ENCODE assay signal across 19 cellular contexts in the genomic region with DNA sequence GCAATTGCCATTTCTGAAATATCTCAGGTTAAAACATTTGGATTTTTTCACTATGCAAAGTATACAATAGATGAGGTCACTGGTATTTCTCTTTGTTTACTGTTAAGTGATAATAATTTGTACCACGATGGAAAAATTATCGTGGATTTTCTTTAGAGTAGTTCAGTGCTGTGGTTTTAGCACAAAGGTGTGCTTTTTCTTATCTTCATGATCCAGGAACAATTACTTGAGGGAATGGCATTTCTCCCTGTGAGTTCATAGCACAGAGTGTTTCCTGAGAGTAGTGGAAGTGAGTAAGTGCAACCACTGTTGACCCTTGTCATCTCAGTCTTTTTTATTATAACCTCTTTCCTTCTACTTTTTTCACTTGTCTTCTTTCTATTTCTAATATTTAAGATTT.
A peak's percentile ranks its signal among the peaks of the same experiment; 100 is the strongest.
DNase-seq lines count a peak whose midpoint lies in the region; FAIRE-seq and TF ChIP-seq lines count a peak whose summit lies in the region.
"Had no signal": no experiment of that assay in that cellular context is flagged by ENCODE, and none has a peak within 500 bp of the region (broad histone marks: within the 10 kb centered on the region; RNA-seq: fewer than 3 reads in every experiment).

No MANE protein-coding gene starts in this region.

- H3K27me3 Mint-ChIP-seq in glutamatergic neuron (ENCODE audit: unreplicated experiment) = no peaks in the 10 kb centered on the region

- peak overlapping the region in 3 of 4 donors; percentile 15 to 43 (median 39) for H3K27ac ChIP-seq in sigmoid colon
- peak overlapping the region in 1 of 2 donors; percentile 20 for H3K27ac ChIP-seq in ascending aorta
- H3K27ac ChIP-seq: BLaER1, prostate gland, SJCRH30 had no signal

- DNase-seq in H54 (ENCODE audit: insufficient read length, low spot score) (no peak), astrocyte of the hippocampus (ENCODE audit: low read depth, low spot score) (peak; percentile 29), kidney glomerular epithelial cell (lab: John Stamatoyannopoulos, UW) (peak; percentile 20), sigmoid colon (no peak), glutamatergic neuron (no peak), ascending aorta (ENCODE audit: low spot score in 2 of 2) (no peak)
- DNase-seq in activated CD4-positive, CD25-positive, alpha-beta regulatory T cell treated with anti-CD3 and anti-CD28 coated beads, Interleukin-2, amount 50 U/mL, for 72 hours = no peak
- no peak for DNase-seq in activated CD4-positive, alpha-beta T cell treated with anti-CD3 and anti-CD28 coated beads, Interleukin-2, amount 50 U/mL, for 48 hours
- DNase-seq: Karpas-422; NCI-H1930; NCI-H82; SJCRH30; stimulated activated CD4-positive, alpha-beta T cell treated with anti-CD3 and anti-CD28 coated beads, Interleukin-4, amount 100 ng/mL, for 4 hours; stimulated activated naive CD4-positive, alpha-beta T cell had no signal

- peak; percentile 30 for FAIRE-seq in H54 (lab: Jason Lieb, UNC)
- FAIRE-seq: colon, TTC549 had no signal

- H3K27ac Mint-ChIP-seq in glutamatergic neuron (ENCODE audit: unreplicated experiment) = no peak overlapping the region
- H3K27ac Mint-ChIP-seq: activated naive CD4-positive, alpha-beta T cell treated with anti-CD3 and anti-CD28 coated beads, Interleukin-2, amount 50 U/mL, for 24 hours had no signal

- H3K9me3 ChIP-seq in sigmoid colon (no peaks in the 10 kb centered on the region), ascending aorta (no peaks in the 10 kb centered on the region)
- H3K9me3 ChIP-seq: BLaER1, prostate gland, SJCRH30 had no signal

- H3K9me3 Mint-ChIP-seq in glutamatergic neuron (ENCODE audit: unreplicated experiment) = no peaks in the 10 kb centered on the region
- H3K9me3 Mint-ChIP-seq: activated naive CD4-positive, alpha-beta T cell treated with anti-CD3 and anti-CD28 coated beads, Interleukin-2, amount 50 U/mL, for 24 hours had no signal

- TF ChIP-seq POLR2A in H54 (IDR thresholded peaks at IDR 0.05; ENCODE audit: low read depth, low read length) (no peak), sigmoid colon (IDR thresholded peaks at IDR 0.05) (no peak)

- TF ChIP-seq CTCF in sigmoid colon (IDR thresholded peaks at IDR 0.05) (no peak), glutamatergic neuron (IDR thresholded peaks at IDR 0.05; ENCODE audit: partially characterized antibody, unreplicated experiment) (no peak), ascending aorta (IDR thresholded peaks at IDR 0.05) (no peak)

- H3K4me1 ChIP-seq in sigmoid colon (no peaks in the 10 kb centered on the region), ascending aorta (no peaks in the 10 kb centered on the region)
- H3K4me1 ChIP-seq: prostate gland had no signal

- H3K36me3 Mint-ChIP-seq in glutamatergic neuron (ENCODE audit: unreplicated experiment) = no peaks in the 10 kb centered on the region
- H3K36me3 Mint-ChIP-seq: activated naive CD4-positive, alpha-beta T cell treated with anti-CD3 and anti-CD28 coated beads, Interleukin-2, amount 50 U/mL, for 24 hours had no signal

- TF ChIP-seq EP300 in sigmoid colon (IDR thresholded peaks at IDR 0.05) = no peak

- no peaks in the 10 kb centered on the region for H3K27me3 ChIP-seq in sigmoid colon
- no peaks in the 10 kb centered on the region for H3K27me3 ChIP-seq in ascending aorta
- H3K27me3 ChIP-seq: BLaER1, SJCRH30 had no signal

- H3K36me3 ChIP-seq in sigmoid colon (no peaks in the 10 kb centered on the region), ascending aorta (no peaks in the 10 kb centered on the region)
- H3K36me3 ChIP-seq: BLaER1, prostate gland, SJCRH30 had no signal

- peaks cover 4% of the 10 kb centered on the region for H3K4me1 Mint-ChIP-seq in glutamatergic neuron (ENCODE audit: low read depth, unreplicated experiment)
- H3K4me1 Mint-ChIP-seq: activated naive CD4-positive, alpha-beta T cell treated with anti-CD3 and anti-CD28 coated beads, Interleukin-2, amount 50 U/mL, for 24 hours had no signal

- H3K4me3 Mint-ChIP-seq in glutamatergic neuron (ENCODE audit: unreplicated experiment) = no peak overlapping the region
- H3K4me3 Mint-ChIP-seq: activated naive CD4-positive, alpha-beta T cell treated with anti-CD3 and anti-CD28 coated beads, Interleukin-2, amount 50 U/mL, for 24 hours had no signal

- H3K4me3 ChIP-seq in sigmoid colon = peak overlapping the region in 1 of 4 donors; percentile 13
- peak overlapping the region in 1 of 2 donors; percentile 17 for H3K4me3 ChIP-seq in ascending aorta
- H3K4me3 ChIP-seq: BLaER1, prostate gland, SJCRH30 had no signal

- WGBS in sigmoid colon, 2 donors = 6 to 12% methylated on average over 2 of the region's 2 CpGs

- intact Hi-C loops in sigmoid colon (cut with DNase I) = no loop called here
- intact Hi-C loops in ascending aorta (cut with DNase I) = no loop called here

Comparison
In these comparisons a context has a peak if more than half of its experiments do, and no peak if none do; other contexts are left out.
1. DNase-seq: peak in astrocyte of the hippocampus (single experiment) and kidney glomerular epithelial cell (single experiment); none in H54 (single experiment), sigmoid colon (single experiment), activated CD4-positive, CD25-positive, alpha-beta regulatory T cell treated with anti-CD3 and anti-CD28 coated beads, Interleukin-2, amount 50 U/mL, for 72 hours (single experiment), glutamatergic neuron (single experiment), ascending aorta (0 of 2) and activated CD4-positive, alpha-beta T cell treated with anti-CD3 and anti-CD28 coated beads, Interleukin-2, amount 50 U/mL, for 48 hours (0 of 2).